Comparison of ENCODE assay signal across 1 cellular context in the genomic region with DNA sequence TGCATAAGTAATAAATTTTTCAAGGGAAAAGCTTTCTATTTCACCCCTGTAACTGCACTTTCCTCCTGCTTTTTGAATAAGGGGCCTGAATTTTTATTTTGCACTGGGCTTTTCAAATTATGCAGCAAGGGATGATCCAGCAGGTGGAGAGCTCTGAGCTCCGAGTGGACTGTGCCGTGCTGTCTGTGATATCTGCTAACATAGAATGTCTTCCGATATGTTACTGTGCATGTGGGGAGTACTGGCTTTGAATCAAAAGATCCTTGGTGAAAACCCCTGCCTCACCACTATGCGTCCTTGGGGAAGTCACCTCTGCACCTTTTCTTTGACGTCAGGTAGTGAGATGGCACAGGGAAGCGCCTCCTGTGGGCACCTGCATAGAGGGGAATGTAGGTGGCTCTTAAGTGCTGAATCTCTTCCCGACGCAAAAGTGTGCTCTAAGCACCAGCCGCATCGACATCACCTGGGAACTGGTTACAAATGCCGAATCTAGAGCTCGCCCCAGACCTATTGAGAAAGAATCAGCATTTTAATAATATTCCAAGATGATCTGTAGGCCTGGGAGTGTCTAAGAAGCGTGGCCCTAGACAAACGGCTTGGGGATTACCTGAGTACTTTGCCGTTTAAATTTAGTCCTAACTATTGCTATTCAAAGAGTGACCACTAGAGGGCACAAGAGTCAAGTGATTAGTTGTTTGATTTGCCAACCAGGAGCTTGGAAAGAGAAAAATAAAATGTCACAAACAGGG.
A peak's percentile ranks its signal among the peaks of the same experiment; 100 is the strongest.
TF ChIP-seq lines count a peak whose summit lies in the region.

No MANE protein-coding gene starts in this region.

TF ChIP-seq in H1, 55 proteins besides CTCF, POLR2A, EP300 and RAD21:
- TF ChIP-seq CHD2 (IDR thresholded peaks at IDR 0.05; ENCODE audit: low read length) (no peak), SIRT6 (IDR thresholded peaks at IDR 0.05; ENCODE audit: low read length) (no peak), BRCA1 (IDR thresholded peaks at IDR 0.05; ENCODE audit: low read depth, low read length) (0 out of 2 replicates have a peak, but pooled peaks have one; percentile 29), USF2 (IDR thresholded peaks at IDR 0.05; ENCODE audit: low read length) (no peak), TAF7 (optimal IDR thresholded peaks at IDR 0.05; ENCODE audit: borderline replicate concordance, low read depth, low read length) (no peak), ZNF274 (IDR thresholded peaks at IDR 0.05; ENCODE audit: borderline replicate concordance, extremely low read depth, low read length) (no peak), TCF12 (IDR thresholded peaks at IDR 0.05; ENCODE audit: low read depth, low read length) (0 out of 2 replicates have a peak, but pooled peaks have one; percentile 12), HDAC6 (IDR thresholded peaks at IDR 0.05; ENCODE audit: low read depth, low read length) (no peak), MAFK (IDR thresholded peaks at IDR 0.05; ENCODE audit: low read depth, low read length) (no peak), TEAD4 (IDR thresholded peaks at IDR 0.05; ENCODE audit: low read depth, low read length) (0 out of 2 replicates have a peak, but pooled peaks have one; percentile 8), CEBPB (IDR thresholded peaks at IDR 0.05; ENCODE audit: low read depth, low read length) (peak; percentile 28; the same call in 1 of the 2 replicates), SUZ12 (IDR thresholded peaks at IDR 0.05; ENCODE audit: low read length) (no peak), CTBP2 (IDR thresholded peaks at IDR 0.05; ENCODE audit: borderline replicate concordance, insufficient read depth, insufficient read length, low read length) (no peak), SAP30 (IDR thresholded peaks at IDR 0.05; ENCODE audit: insufficient read depth, insufficient replicate concordance, low read length) (no peak), GTF2F1 (IDR thresholded peaks at IDR 0.05; ENCODE audit: borderline replicate concordance, low read depth, low read length) (no peak), SP2 (IDR thresholded peaks at IDR 0.05; ENCODE audit: low read length) (no peak), BCL11A (IDR thresholded peaks at IDR 0.05; ENCODE audit: low read depth in 2 of 2, low read length in 2 of 2) (no peak), SIN3A (conservative IDR thresholded peaks at IDR 0.05 in 1 of 2, IDR thresholded peaks at IDR 0.05 in 1 of 2; ENCODE audit: low read depth in 1 of 2, low read length in 2 of 2) (no peak), FOSL1 (IDR thresholded peaks at IDR 0.05; ENCODE audit: insufficient read depth, low read depth, low read length) (no peak), RNF2 (IDR thresholded peaks at IDR 0.05; ENCODE audit: borderline replicate concordance, low read depth, low read length, missing control alignments, poor library complexity, severe bottlenecking) (no peak), CREB1 (IDR thresholded peaks at IDR 0.05) (peak; percentile 86), POU5F1 (IDR thresholded peaks at IDR 0.05; ENCODE audit: low read depth, low read length) (no peak), TBP (IDR thresholded peaks at IDR 0.05; ENCODE audit: low read depth, low read length) (no peak), HDAC2 (IDR thresholded peaks at IDR 0.05; ENCODE audit: borderline replicate concordance in 1 of 2, low read depth in 2 of 2, low read length in 2 of 2) (no peak), KDM1A (IDR thresholded peaks at IDR 0.05; ENCODE audit: borderline replicate concordance, low read length) (no peak), NRF1 (IDR thresholded peaks at IDR 0.05; ENCODE audit: low read depth, low read length) (no peak)
- TF ChIP-seq, protein P1, sequence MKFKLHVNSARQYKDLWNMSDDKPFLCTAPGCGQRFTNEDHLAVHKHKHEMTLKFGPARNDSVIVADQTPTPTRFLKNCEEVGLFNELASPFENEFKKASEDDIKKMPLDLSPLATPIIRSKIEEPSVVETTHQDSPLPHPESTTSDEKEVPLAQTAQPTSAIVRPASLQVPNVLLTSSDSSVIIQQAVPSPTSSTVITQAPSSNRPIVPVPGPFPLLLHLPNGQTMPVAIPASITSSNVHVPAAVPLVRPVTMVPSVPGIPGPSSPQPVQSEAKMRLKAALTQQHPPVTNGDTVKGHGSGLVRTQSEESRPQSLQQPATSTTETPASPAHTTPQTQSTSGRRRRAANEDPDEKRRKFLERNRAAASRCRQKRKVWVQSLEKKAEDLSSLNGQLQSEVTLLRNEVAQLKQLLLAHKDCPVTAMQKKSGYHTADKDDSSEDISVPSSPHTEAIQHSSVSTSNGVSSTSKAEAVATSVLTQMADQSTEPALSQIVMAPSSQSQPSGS (IDR thresholded peaks at IDR 0.05; ENCODE audit: low read length): peak; percentile 63; the same call in 1 of the 2 replicates
- TF ChIP-seq, protein P2, sequence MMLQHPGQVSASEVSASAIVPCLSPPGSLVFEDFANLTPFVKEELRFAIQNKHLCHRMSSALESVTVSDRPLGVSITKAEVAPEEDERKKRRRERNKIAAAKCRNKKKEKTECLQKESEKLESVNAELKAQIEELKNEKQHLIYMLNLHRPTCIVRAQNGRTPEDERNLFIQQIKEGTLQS (IDR thresholded peaks at IDR 0.05; ENCODE audit: insufficient read depth, low read depth, low read length): no peak
